In the genomic region with DNA sequence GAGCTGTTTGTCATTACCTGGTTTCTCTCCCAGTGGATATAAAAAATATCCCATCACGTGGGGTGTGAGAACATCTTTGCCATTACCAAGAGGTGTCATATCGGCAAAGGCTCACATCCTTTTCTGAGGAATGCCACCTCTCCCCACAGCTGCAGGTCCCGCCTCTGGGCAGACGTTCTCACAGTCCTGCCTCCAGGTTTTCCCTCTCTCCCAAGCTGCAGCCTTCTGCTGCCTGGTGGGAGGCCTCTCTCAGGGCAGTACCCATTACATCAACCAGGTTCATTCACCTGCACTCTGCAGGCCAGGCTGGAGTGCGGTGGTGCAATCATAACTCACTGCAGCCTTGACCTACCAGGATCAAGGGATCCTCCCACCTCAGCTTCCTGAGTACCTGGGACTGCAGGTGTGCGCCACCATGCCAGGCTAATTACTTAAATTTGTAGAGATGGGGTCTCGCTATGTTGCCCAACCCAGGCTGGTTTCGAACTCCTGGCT, we compare ENCODE assay signal across 2 cellular contexts.
TF ChIP-seq lines count a peak whose summit lies in the region.

No MANE protein-coding gene starts in this region.

TF ChIP-seq in SK-N-SH treated with all-trans-retinoic acid at 6 μM for 48 hours, 23 proteins besides CTCF, POLR2A, EP300 and RAD21 (continued from another document):
- TF ChIP-seq, protein P1, sequence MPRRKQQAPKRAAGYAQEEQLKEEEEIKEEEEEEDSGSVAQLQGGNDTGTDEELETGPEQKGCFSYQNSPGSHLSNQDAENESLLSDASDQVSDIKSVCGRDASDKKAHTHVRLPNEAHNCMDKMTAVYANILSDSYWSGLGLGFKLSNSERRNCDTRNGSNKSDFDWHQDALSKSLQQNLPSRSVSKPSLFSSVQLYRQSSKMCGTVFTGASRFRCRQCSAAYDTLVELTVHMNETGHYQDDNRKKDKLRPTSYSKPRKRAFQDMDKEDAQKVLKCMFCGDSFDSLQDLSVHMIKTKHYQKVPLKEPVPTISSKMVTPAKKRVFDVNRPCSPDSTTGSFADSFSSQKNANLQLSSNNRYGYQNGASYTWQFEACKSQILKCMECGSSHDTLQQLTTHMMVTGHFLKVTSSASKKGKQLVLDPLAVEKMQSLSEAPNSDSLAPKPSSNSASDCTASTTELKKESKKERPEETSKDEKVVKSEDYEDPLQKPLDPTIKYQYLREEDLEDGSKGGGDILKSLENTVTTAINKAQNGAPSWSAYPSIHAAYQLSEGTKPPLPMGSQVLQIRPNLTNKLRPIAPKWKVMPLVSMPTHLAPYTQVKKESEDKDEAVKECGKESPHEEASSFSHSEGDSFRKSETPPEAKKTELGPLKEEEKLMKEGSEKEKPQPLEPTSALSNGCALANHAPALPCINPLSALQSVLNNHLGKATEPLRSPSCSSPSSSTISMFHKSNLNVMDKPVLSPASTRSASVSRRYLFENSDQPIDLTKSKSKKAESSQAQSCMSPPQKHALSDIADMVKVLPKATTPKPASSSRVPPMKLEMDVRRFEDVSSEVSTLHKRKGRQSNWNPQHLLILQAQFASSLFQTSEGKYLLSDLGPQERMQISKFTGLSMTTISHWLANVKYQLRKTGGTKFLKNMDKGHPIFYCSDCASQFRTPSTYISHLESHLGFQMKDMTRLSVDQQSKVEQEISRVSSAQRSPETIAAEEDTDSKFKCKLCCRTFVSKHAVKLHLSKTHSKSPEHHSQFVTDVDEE (CRISPR knock-in tag; IDR thresholded peaks at IDR 0.05), result no peak
- TF ChIP-seq ESRRG (CRISPR knock-in tag; IDR thresholded peaks at IDR 0.05), result no peak
- TF ChIP-seq, protein P2, sequence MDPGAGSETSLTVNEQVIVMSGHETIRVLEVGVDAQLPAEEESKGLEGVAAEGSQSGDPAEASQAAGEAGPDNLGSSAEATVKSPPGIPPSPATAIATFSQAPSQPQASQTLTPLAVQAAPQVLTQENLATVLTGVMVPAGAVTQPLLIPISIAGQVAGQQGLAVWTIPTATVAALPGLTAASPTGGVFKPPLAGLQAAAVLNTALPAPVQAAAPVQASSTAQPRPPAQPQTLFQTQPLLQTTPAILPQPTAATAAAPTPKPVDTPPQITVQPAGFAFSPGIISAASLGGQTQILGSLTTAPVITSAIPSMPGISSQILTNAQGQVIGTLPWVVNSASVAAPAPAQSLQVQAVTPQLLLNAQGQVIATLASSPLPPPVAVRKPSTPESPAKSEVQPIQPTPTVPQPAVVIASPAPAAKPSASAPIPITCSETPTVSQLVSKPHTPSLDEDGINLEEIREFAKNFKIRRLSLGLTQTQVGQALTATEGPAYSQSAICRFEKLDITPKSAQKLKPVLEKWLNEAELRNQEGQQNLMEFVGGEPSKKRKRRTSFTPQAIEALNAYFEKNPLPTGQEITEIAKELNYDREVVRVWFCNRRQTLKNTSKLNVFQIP (CRISPR knock-in tag; IDR thresholded peaks at IDR 0.05; ENCODE audit: borderline replicate concordance, low read depth), result no peak
- no peak for TF ChIP-seq ZNF565 (CRISPR knock-in tag; conservative IDR thresholded peaks at IDR 0.05; ENCODE audit: low read depth)
- TF ChIP-seq, protein P3, sequence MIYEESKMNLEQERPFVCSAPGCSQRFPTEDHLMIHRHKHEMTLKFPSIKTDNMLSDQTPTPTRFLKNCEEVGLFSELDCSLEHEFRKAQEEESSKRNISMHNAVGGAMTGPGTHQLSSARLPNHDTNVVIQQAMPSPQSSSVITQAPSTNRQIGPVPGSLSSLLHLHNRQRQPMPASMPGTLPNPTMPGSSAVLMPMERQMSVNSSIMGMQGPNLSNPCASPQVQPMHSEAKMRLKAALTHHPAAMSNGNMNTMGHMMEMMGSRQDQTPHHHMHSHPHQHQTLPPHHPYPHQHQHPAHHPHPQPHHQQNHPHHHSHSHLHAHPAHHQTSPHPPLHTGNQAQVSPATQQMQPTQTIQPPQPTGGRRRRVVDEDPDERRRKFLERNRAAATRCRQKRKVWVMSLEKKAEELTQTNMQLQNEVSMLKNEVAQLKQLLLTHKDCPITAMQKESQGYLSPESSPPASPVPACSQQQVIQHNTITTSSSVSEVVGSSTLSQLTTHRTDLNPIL (CRISPR knock-in tag; IDR thresholded peaks at IDR 0.05; ENCODE audit: low read depth), result no peak
- no peak for TF ChIP-seq ZNF8 (CRISPR knock-in tag; IDR thresholded peaks at IDR 0.05)
- no peak for TF ChIP-seq ZFP3 (CRISPR knock-in tag; IDR thresholded peaks at IDR 0.05)

TF ChIP-seq in SK-N-SH, 30 proteins besides CTCF, POLR2A, EP300 and RAD21 (continued from another document):
- TF ChIP-seq TAF1 (IDR thresholded peaks at IDR 0.05; ENCODE audit: borderline replicate concordance, low read depth, low read length), result no peak
- TF ChIP-seq, protein P4, sequence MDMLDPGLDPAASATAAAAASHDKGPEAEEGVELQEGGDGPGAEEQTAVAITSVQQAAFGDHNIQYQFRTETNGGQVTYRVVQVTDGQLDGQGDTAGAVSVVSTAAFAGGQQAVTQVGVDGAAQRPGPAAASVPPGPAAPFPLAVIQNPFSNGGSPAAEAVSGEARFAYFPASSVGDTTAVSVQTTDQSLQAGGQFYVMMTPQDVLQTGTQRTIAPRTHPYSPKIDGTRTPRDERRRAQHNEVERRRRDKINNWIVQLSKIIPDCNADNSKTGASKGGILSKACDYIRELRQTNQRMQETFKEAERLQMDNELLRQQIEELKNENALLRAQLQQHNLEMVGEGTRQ (IDR thresholded peaks at IDR 0.05; ENCODE audit: borderline replicate concordance, low read depth, low read length), result no peak
- TF ChIP-seq GATA2 (CRISPR knock-in tag; IDR thresholded peaks at IDR 0.05), result no peak
- no peak for TF ChIP-seq FOXM1 (IDR thresholded peaks at IDR 0.05; ENCODE audit: low read depth)
- no peak for TF ChIP-seq TCF12 (IDR thresholded peaks at IDR 0.05)
- no peak for TF ChIP-seq GABPA (IDR thresholded peaks at IDR 0.05; ENCODE audit: low read depth)
- TF ChIP-seq, protein P5, sequence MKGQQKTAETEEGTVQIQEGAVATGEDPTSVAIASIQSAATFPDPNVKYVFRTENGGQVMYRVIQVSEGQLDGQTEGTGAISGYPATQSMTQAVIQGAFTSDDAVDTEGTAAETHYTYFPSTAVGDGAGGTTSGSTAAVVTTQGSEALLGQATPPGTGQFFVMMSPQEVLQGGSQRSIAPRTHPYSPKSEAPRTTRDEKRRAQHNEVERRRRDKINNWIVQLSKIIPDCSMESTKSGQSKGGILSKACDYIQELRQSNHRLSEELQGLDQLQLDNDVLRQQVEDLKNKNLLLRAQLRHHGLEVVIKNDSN (IDR thresholded peaks at IDR 0.05; ENCODE audit: borderline replicate concordance, low read depth), result no peak
- TF ChIP-seq SMC3 (IDR thresholded peaks at IDR 0.05; ENCODE audit: low read depth, low read length), result no peak
- no peak for TF ChIP-seq EZH2phosphoT487 (IDR thresholded peaks at IDR 0.05; ENCODE audit: borderline replicate concordance, low read depth)
- TF ChIP-seq CHD2 (IDR thresholded peaks at IDR 0.05; ENCODE audit: low read length, partially characterized antibody), result no peak
- no peak for TF ChIP-seq SIN3A (IDR thresholded peaks at IDR 0.05; ENCODE audit: borderline replicate concordance, low read depth, low read length)
- TF ChIP-seq, protein P6, sequence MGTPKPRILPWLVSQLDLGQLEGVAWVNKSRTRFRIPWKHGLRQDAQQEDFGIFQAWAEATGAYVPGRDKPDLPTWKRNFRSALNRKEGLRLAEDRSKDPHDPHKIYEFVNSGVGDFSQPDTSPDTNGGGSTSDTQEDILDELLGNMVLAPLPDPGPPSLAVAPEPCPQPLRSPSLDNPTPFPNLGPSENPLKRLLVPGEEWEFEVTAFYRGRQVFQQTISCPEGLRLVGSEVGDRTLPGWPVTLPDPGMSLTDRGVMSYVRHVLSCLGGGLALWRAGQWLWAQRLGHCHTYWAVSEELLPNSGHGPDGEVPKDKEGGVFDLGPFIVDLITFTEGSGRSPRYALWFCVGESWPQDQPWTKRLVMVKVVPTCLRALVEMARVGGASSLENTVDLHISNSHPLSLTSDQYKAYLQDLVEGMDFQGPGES (IDR thresholded peaks at IDR 0.05; ENCODE audit: low read depth, low read length), result no peak
- TF ChIP-seq, protein P7, sequence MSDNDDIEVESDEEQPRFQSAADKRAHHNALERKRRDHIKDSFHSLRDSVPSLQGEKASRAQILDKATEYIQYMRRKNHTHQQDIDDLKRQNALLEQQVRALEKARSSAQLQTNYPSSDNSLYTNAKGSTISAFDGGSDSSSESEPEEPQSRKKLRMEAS (IDR thresholded peaks at IDR 0.05; ENCODE audit: low read depth), result no peak
